In genomic region chr1:1614204-1614953, GRCh38 we compare ENCODE assay signal across 1 cellular context.
TF ChIP-seq lines count a peak whose summit lies in the region.

No MANE protein-coding gene starts in this region.

TF ChIP-seq in K562, 482 proteins besides CTCF, POLR2A, EP300 and RAD21 (continued from another document and continues in another):
- TF ChIP-seq PATZ1 (CRISPR knock-in tag; IDR thresholded peaks at IDR 0.05; ENCODE audit: borderline replicate concordance) = no peak
- no peak for TF ChIP-seq NR4A1 (CRISPR knock-in tag; IDR thresholded peaks at IDR 0.05)
- no peak for TF ChIP-seq NR4A1 (tag; IDR thresholded peaks at IDR 0.05)
- TF ChIP-seq MCM2 (IDR thresholded peaks at IDR 0.05; ENCODE audit: low read depth) = no peak
- TF ChIP-seq SAP30 (IDR thresholded peaks at IDR 0.05; ENCODE audit: borderline replicate concordance, insufficient read depth, low read depth, low read length, poor library complexity, severe bottlenecking) = peak; percentile 83
- TF ChIP-seq XRCC3 (IDR thresholded peaks at IDR 0.05) = no peak
- TF ChIP-seq ZNF79 (CRISPR knock-in tag; IDR thresholded peaks at IDR 0.05; ENCODE audit: low read depth) = no peak
- TF ChIP-seq PKNOX1 (IDR thresholded peaks at IDR 0.05) = no peak
- TF ChIP-seq KDM5B (IDR thresholded peaks at IDR 0.05; ENCODE audit: insufficient replicate concordance, low read depth, low read length) = peak; percentile 67
- no peak for TF ChIP-seq ATF4 (CRISPR knock-in tag; IDR thresholded peaks at IDR 0.05)
- no peak for TF ChIP-seq ZNF699 (CRISPR knock-in tag; IDR thresholded peaks at IDR 0.05; ENCODE audit: insufficient replicate concordance)
- no peak for TF ChIP-seq ZSCAN29 (IDR thresholded peaks at IDR 0.05)
- no peak for TF ChIP-seq IFI16 (CRISPR knock-in tag; IDR thresholded peaks at IDR 0.05)
- no peak for TF ChIP-seq STAG1 (CRISPR knock-in tag; IDR thresholded peaks at IDR 0.05; ENCODE audit: borderline replicate concordance)
- TF ChIP-seq RFX1 (IDR thresholded peaks at IDR 0.05) = no peak
- no peak for TF ChIP-seq ZNF124 (CRISPR knock-in tag; IDR thresholded peaks at IDR 0.05)
- no peak for TF ChIP-seq FOXM1 (IDR thresholded peaks at IDR 0.05; ENCODE audit: low read depth)
- no peak for TF ChIP-seq FOXM1 (CRISPR knock-in tag; IDR thresholded peaks at IDR 0.05; ENCODE audit: low read depth)
- TF ChIP-seq CBX8 (IDR thresholded peaks at IDR 0.05; ENCODE audit: borderline replicate concordance, extremely low read depth, low read depth, low read length, poor library complexity, severe bottlenecking) = no peak
- no peak for TF ChIP-seq SETDB1 (IDR thresholded peaks at IDR 0.05; ENCODE audit: low read length)
- no peak for TF ChIP-seq ARID3B (CRISPR knock-in tag; IDR thresholded peaks at IDR 0.05; ENCODE audit: borderline replicate concordance)
- no peak for TF ChIP-seq ZNF165 (CRISPR knock-in tag; IDR thresholded peaks at IDR 0.05; ENCODE audit: borderline replicate concordance)
- TF ChIP-seq ZNF740 (CRISPR knock-in tag; IDR thresholded peaks at IDR 0.05) = no peak
- TF ChIP-seq ZNF740 (tag; IDR thresholded peaks at IDR 0.05) = no peak
- TF ChIP-seq ETS1 (conservative IDR thresholded peaks at IDR 0.05; ENCODE audit: control insufficient read depth, low read depth, low read length) = no peak
- TF ChIP-seq PURB (CRISPR knock-in tag; IDR thresholded peaks at IDR 0.05; ENCODE audit: low read depth) = no peak
- TF ChIP-seq ZNF316 (IDR thresholded peaks at IDR 0.05) = no peak
- peak in 1 of 2 experiments; percentile 77; a peak in 1 of 4 replicates for TF ChIP-seq FOXA3 (CRISPR knock-in tag; conservative IDR thresholded peaks at IDR 0.05 in 1 of 2, IDR thresholded peaks at IDR 0.05 in 1 of 2)
- TF ChIP-seq ID3 (CRISPR knock-in tag; IDR thresholded peaks at IDR 0.05) = no peak
- no peak for TF ChIP-seq ID3 (tag; IDR thresholded peaks at IDR 0.05)
- no peak for TF ChIP-seq ZNF644 (tag; IDR thresholded peaks at IDR 0.05; ENCODE audit: low read depth)
- no peak for TF ChIP-seq ESRRA (IDR thresholded peaks at IDR 0.05; ENCODE audit: borderline replicate concordance, low read depth)
- TF ChIP-seq BRF1 (IDR thresholded peaks at IDR 0.05; ENCODE audit: borderline replicate concordance, extremely low read depth, insufficient read length) = no peak
- TF ChIP-seq PRMT5 (CRISPR knock-in tag; IDR thresholded peaks at IDR 0.05) = no peak
- TF ChIP-seq HSF4 (CRISPR knock-in tag; IDR thresholded peaks at IDR 0.05; ENCODE audit: borderline replicate concordance) = no peak
- peak; percentile 50; the same call in 1 of the 2 replicates for TF ChIP-seq TFAP4 (CRISPR knock-in tag; IDR thresholded peaks at IDR 0.05; ENCODE audit: borderline replicate concordance)
- peak in 1 of 2 experiments; percentile 15; a peak in 1 of 4 replicates for TF ChIP-seq MAZ (CRISPR knock-in tag; conservative IDR thresholded peaks at IDR 0.05 in 1 of 2, IDR thresholded peaks at IDR 0.05 in 1 of 2)
- no peak; the same call in 1 of the 2 replicates for TF ChIP-seq LEF1 (IDR thresholded peaks at IDR 0.05)
- no peak for TF ChIP-seq PTRF (tag; IDR thresholded peaks at IDR 0.05)
- TF ChIP-seq ZNF347 (CRISPR knock-in tag; IDR thresholded peaks at IDR 0.05; ENCODE audit: low read depth) = no peak
- TF ChIP-seq ZEB2 (IDR thresholded peaks at IDR 0.05) = no peak
- TF ChIP-seq CHD7 (IDR thresholded peaks at IDR 0.05; ENCODE audit: low read depth, low read length) = no peak
- no peak for TF ChIP-seq ASH1L (IDR thresholded peaks at IDR 0.05; ENCODE audit: borderline replicate concordance, low read depth, partially characterized antibody)
